Comparison of ENCODE assay signal across 15 cellular contexts in the genomic region with DNA sequence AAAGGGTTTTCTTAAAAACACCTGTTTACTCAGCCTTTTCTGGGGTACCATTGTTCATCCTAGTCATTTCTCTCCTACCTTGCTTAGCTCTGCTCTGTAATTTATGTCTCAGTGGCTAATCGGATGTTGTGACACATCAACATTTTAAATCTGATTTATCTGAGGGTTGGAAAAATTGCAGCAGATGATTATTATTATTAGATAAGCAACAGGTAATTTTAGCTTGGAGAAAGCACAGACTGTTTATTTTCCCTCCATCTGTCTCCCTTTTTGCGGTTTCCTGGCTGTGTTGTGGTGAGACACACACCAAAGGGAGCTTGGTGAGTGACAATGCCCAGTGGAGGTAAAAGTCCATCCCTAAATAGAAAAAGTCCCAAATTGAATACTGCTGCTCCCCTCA.
A peak's percentile ranks its signal among the peaks of the same experiment; 100 is the strongest.
DNase-seq lines count a peak whose midpoint lies in the region; ATAC-seq and TF ChIP-seq lines count a peak whose summit lies in the region.
"Had no signal": no experiment of that assay in that cellular context is flagged by ENCODE, and none has a peak within 500 bp of the region (broad histone marks: within the 10 kb centered on the region; RNA-seq: fewer than 3 reads in every experiment).

No MANE protein-coding gene starts in this region.

- ATAC-seq in HG02678 (IDR thresholded peaks at IDR 0.05; ENCODE audit: unreplicated experiment), result no peak
- ATAC-seq: HCT116 had no signal

- H3K9ac ChIP-seq in neural progenitor cell (no peak overlapping the region), MM.1S (ENCODE audit: low read length) (no peak overlapping the region)

- H3K27me3 Mint-ChIP-seq in neural progenitor cell (ENCODE audit: insufficient read depth, low read depth), result peaks cover 2% of the 10 kb centered on the region

- H2AFZ ChIP-seq in neural progenitor cell (replicated peaks) (no peak overlapping the region), MM.1S (ENCODE audit: low read length) (no peak overlapping the region)

- H3K9me3 ChIP-seq in neural progenitor cell (ENCODE audit: low read depth), result no peaks in the 10 kb centered on the region
- no peaks in the 10 kb centered on the region for H3K9me3 ChIP-seq in MM.1S (replicated peaks; ENCODE audit: insufficient read depth, low read length)

- H3K36me3 Mint-ChIP-seq in neural progenitor cell, result no peaks in the 10 kb centered on the region
- H3K36me3 Mint-ChIP-seq: IgD-negative memory B cell had no signal

- H3K27ac ChIP-seq in neural progenitor cell (no peak overlapping the region), MM.1S (ENCODE audit: low read length) (no peak overlapping the region)

- no peaks in the 10 kb centered on the region for H3K9me2 ChIP-seq in MM.1S (replicated peaks; ENCODE audit: insufficient read depth, low read length)

- H3F3A ChIP-seq in neural progenitor cell (ENCODE audit: low read depth) (no peaks in the 10 kb centered on the region), MM.1S (ENCODE audit: insufficient read depth, low read length) (no peaks in the 10 kb centered on the region)

- H3K9me3 Mint-ChIP-seq in neural progenitor cell, result no peaks in the 10 kb centered on the region
- H3K9me3 Mint-ChIP-seq: CD4-positive, alpha-beta T cell had no signal

- H3K79me2 ChIP-seq in neural progenitor cell (ENCODE audit: low read depth), result no peaks in the 10 kb centered on the region
- H3K79me2 ChIP-seq in MM.1S (ENCODE audit: low read length), result no peaks in the 10 kb centered on the region

- DNase-seq in NCI-H82 (lab: John Stamatoyannopoulos, UW) (peak; percentile 24), NCI-H82 treated with DMSO at 0.1 percent for 48 hours (lab: John Stamatoyannopoulos, UW; ENCODE audit: unreplicated experiment) (no peak), NCI-H1694 (lab: John Stamatoyannopoulos, UW) (peak; percentile 78), NCI-H2227 treated with DMSO at 0.1 percent for 48 hours (lab: John Stamatoyannopoulos, UW) (peak; percentile 90), myocyte (ENCODE audit: low read depth) (peak; percentile 1), neural progenitor cell (ENCODE audit: low spot score) (no peak), MM.1S (no peak)
- DNase-seq: 8988T; AML-193; CD4-positive, alpha-beta T cell; DND-41; GF-D8 had no signal

- no peak overlapping the region for H3K4me2 ChIP-seq in neural progenitor cell
- H3K4me2 ChIP-seq in MM.1S (ENCODE audit: low read depth, low read length), result no peak overlapping the region

- no peaks in the 10 kb centered on the region for H3K27me3 ChIP-seq in neural progenitor cell
- H3K27me3 ChIP-seq in MM.1S (replicated peaks; ENCODE audit: insufficient read depth, low read length), result no peaks in the 10 kb centered on the region

- no peaks in the 10 kb centered on the region for H3K36me3 ChIP-seq in neural progenitor cell
- no peaks in the 10 kb centered on the region for H3K36me3 ChIP-seq in MM.1S (replicated peaks; ENCODE audit: insufficient read depth, low read length)

- TF ChIP-seq CTCF in neural progenitor cell (IDR thresholded peaks at IDR 0.05), result no peak
- TF ChIP-seq CTCF in MM.1S (IDR thresholded peaks at IDR 0.05; ENCODE audit: low read length), result no peak

- no peak overlapping the region for H3K4me3 Mint-ChIP-seq in neural progenitor cell
- H3K4me3 Mint-ChIP-seq: CD4-positive, alpha-beta T cell; IgD-negative memory B cell had no signal

- peaks cover 5% of the 10 kb centered on the region for H3K4me1 ChIP-seq in neural progenitor cell
- no peaks in the 10 kb centered on the region for H3K4me1 ChIP-seq in MM.1S (ENCODE audit: low read length)

- H3K4me3 ChIP-seq in neural progenitor cell (no peak overlapping the region), MM.1S (ENCODE audit: low read length) (no peak overlapping the region)

- H3K4me1 Mint-ChIP-seq in neural progenitor cell, result peaks cover 24% of the 10 kb centered on the region
- H3K4me1 Mint-ChIP-seq: IgD-negative memory B cell had no signal

- H3K27ac Mint-ChIP-seq in neural progenitor cell, result no peak overlapping the region
- H3K27ac Mint-ChIP-seq: CD4-positive, alpha-beta T cell; IgD-negative memory B cell had no signal

- no peaks in the 10 kb centered on the region for H4K20me1 ChIP-seq in neural progenitor cell (ENCODE audit: low read depth)
- H4K20me1 ChIP-seq in MM.1S (ENCODE audit: insufficient read depth, low read length), result no peaks in the 10 kb centered on the region

Comparison
In these comparisons a context has a peak if more than half of its experiments do, and no peak if none do; other contexts are left out.
1. DNase-seq: peak in NCI-H82 (single experiment), NCI-H1694 (single experiment), NCI-H2227 treated with DMSO at 0.1 percent for 48 hours (single experiment) and myocyte (single experiment); none in NCI-H82 treated with DMSO at 0.1 percent for 48 hours (single experiment), neural progenitor cell (single experiment) and MM.1S (single experiment).